ENCODE assay signal across 8 cellular contexts in the genomic region with DNA sequence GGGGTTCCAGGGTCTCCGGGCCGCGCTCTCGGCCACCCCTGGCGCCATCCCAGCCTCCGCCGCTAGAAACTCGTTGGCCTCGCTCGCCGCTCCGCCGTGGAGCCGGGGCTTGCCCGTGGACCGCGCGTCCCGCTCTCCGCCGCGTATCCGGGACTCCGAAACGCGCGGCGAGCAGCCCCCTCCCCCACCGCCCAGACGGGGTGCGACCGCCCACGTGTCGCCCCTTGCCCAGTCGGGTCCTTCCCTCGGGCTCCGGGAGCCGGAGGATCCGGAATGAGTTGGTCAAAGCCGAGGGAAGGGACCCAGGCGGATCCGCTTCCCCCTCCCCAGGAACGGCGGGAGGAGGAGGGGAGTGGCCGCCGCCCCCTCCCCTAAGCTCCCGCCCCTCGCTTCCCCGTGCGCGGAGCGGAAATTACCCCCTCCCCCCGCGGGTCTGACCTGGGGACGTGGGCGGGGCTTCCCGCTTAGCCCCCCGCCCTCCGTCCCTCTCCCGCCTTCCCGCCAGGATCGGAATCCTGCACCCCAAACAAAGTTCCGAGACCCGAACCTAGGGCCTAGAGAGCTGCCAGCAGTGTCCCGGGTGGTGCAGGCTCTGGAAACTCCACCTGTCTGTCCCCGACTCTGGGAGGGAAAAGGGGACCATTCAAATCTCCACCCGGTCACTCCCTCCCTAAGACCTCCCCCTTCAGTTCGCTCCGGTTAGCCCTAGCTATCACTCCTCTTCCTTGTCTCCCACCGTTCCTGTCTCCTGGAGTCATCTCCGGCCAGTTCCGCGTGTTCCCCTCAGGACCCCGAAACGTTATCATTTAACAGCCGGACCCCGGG. TPM values are rescaled to one million over a fixed set of nuclear protein-coding genes. Genes with fewer than 3 reads are reported as not detected.
A peak's percentile ranks its signal among the peaks of the same experiment; 100 is the strongest.
DNase-seq lines count a peak whose midpoint lies in the region; ATAC-seq, FAIRE-seq and TF ChIP-seq lines count a peak whose summit lies in the region.

No MANE protein-coding gene starts in this region.

- FAIRE-seq in urothelium cell line (lab: Jason Lieb, UNC) = peak; percentile 76

- peaks cover 5% of the 10 kb centered on the region for H3K27me3 ChIP-seq in right cardiac atrium (ENCODE audit: control insufficient read depth, insufficient read depth)

- peak; percentile 16 to 21 for ATAC-seq in right cardiac atrium

- intact Hi-C loops in right cardiac atrium (cut with DNase I) (no loop called here), cardiac septum (cut with DNase I) (loop anchor here (5.0 to 10.0 kb wide), 2 partner anchors 274 to 381 kb away; a partner anchor contains a TSS), posterior vena cava (cut with DNase I) (no loop called here)

- H3K9me3 ChIP-seq in right cardiac atrium (ENCODE audit: control insufficient read depth, low read length) (no peaks in the 10 kb centered on the region), SK-N-MC (ENCODE audit: low read depth, low read length) (no peaks in the 10 kb centered on the region)

- no peak overlapping the region for H3K27ac ChIP-seq in right cardiac atrium (ENCODE audit: low read length)
- peak overlapping the region; percentile 100 for H3K27ac ChIP-seq in SK-N-MC

- H3K4me1 ChIP-seq in right cardiac atrium (ENCODE audit: control insufficient read depth, insufficient read depth, low read length) = peaks cover 3% of the 10 kb centered on the region

- H3K9ac ChIP-seq in SK-N-MC (ENCODE audit: insufficient read length) = peak overlapping the region; percentile 100

- H3K4me3 ChIP-seq in right cardiac atrium (ENCODE audit: low read length) (no peak overlapping the region), SK-N-MC (peak overlapping the region; percentile 98), foreskin fibroblast (ENCODE audit: low read depth in 1 of 2, low read length in 2 of 2) (peak overlapping the region; percentile 36 to 61)

- H3K36me3 ChIP-seq in SK-N-MC (ENCODE audit: insufficient read depth, low read length) = peaks cover 26% of the 10 kb centered on the region

- WGBS in right cardiac atrium = 2% methylated on average over 76 of the region's 77 CpGs

- TF ChIP-seq CTCF in foreskin fibroblast (IDR thresholded peaks at IDR 0.05; ENCODE audit: low read depth, low read length) = no peak

- peak in 1 of 3 donors; percentile 29 for DNase-seq in right cardiac atrium
- no peak for DNase-seq in cardiac septum (ENCODE audit: low spot score)
- DNase-seq in SK-N-MC (ENCODE audit: low read depth, low spot score) = no peak
- DNase-seq in foreskin fibroblast = peak in 1 of 2 donors; percentile 55
- DNase-seq in urothelium cell line (ENCODE audit: low spot score) = peak; percentile 91
- no peak for DNase-seq in nucleus accumbens (lab: John Stamatoyannopoulos, UW)
- DNase-seq in NCI-H345 (lab: John Stamatoyannopoulos, UW) = no peak
- no peak for DNase-seq in posterior vena cava (ENCODE audit: low spot score)

RNA-seq across cellular contexts. Expression of a gene that starts 1.1 kb away (rescaled TPM):
- total RNA-seq in right cardiac atrium (not detected), cardiac septum (not detected), posterior vena cava (under 1 TPM in 1 of 2 donors, not detected in 1; 0.05 TPM)
- polyA plus RNA-seq in right cardiac atrium = not detected

RNA-seq across cellular contexts. Expression of a gene that starts 27.7 kb away (rescaled TPM):
- total RNA-seq in right cardiac atrium (not detected), cardiac septum (not detected), posterior vena cava (not detected)
- not detected for polyA plus RNA-seq in right cardiac atrium

RNA-seq across cellular contexts. Expression of a gene that starts 51.4 kb away (rescaled TPM):
- 100 to 1,000 TPM in 2 of 4 donors, 10 to 100 TPM in 2; 83.7 to 120 (median 101) TPM for total RNA-seq in right cardiac atrium
- 124 TPM for polyA plus RNA-seq in right cardiac atrium
- 76.1 TPM for total RNA-seq in cardiac septum
- total RNA-seq in posterior vena cava = 10 to 100 TPM; 71.3 to 80.3 TPM
